ENCODE assay signal across 9 cellular contexts in genomic region chr9:36136894-36137391, GRCh38. TPM values are rescaled to one million over a fixed set of nuclear protein-coding genes. Genes with fewer than 3 reads are reported as not detected.
A peak's percentile ranks its signal among the peaks of the same experiment; 100 is the strongest.
DNase-seq lines count a peak whose midpoint lies in the region; ATAC-seq, FAIRE-seq and TF ChIP-seq lines count a peak whose summit lies in the region.
"Had no signal": no experiment of that assay in that cellular context is flagged by ENCODE, and none has a peak within 500 bp of the region (broad histone marks: within the 10 kb centered on the region; RNA-seq: fewer than 3 reads in every experiment).

No MANE protein-coding gene starts in this region.

- POLR2A ChIA-PET in A673 (lab: Charles Lee; ENCODE audit: low non-redundant PET), result interaction anchor here (0.8 kb wide), 1 partner anchor 62 kb away, joined by 3 read pairs; no protein-coding TSS in a partner anchor

- no TSS peak for BruUV-seq in A673 (replicated peaks; lab: Mats Ljungman, UMichigan)

- intact Hi-C loops in A673 (cut with micrococcal nuclease; ENCODE audit: unreplicated experiment), result no loop called here
- intact Hi-C loops in stomach (cut with DNase I; ENCODE audit: low total_unique reads), result no loop called here

- H3K4me3 ChIP-seq in A673 (ENCODE audit: low read depth, low read length, poor library complexity, severe bottlenecking) (peak overlapping the region; percentile 70), astrocyte of the cerebellum (ENCODE audit: low read depth, low read length) (peak overlapping the region; percentile 57), stomach (peak overlapping the region; percentile 77 to 82 (median 82))

- in situ Hi-C loops in astrocyte of the cerebellum (cut with HindIII; ENCODE audit: low sequenced_read_pairs), result no loop called here

- CTCF ChIA-PET in A673 (lab: Charles Lee), result no interaction called here

- no peak for FAIRE-seq in GM19239 (lab: Jason Lieb, UNC)
- FAIRE-seq: islet of Langerhans had no signal

- no peaks in the 10 kb centered on the region for H3K4me1 ChIP-seq in A673 (ENCODE audit: insufficient read depth, low read length, poor library complexity, severe bottlenecking)
- H3K4me1 ChIP-seq in stomach, result peaks cover 29 to 64% (median 57%) of the 10 kb centered on the region in 4 donors

- TF ChIP-seq POLR2A in stomach (IDR thresholded peaks at IDR 0.05), result no peak

- 0 to 1% (median 0%) methylated on average over 11 to 40 of the region's 40 CpGs for WGBS in stomach, 5 donors

- TF ChIP-seq CTCF in A673 (conservative IDR thresholded peaks at IDR 0.05; ENCODE audit: low read depth, low read length) (no peak), astrocyte of the cerebellum (IDR thresholded peaks at IDR 0.05; ENCODE audit: low read depth, low read length, missing control alignments) (no peak), stomach (IDR thresholded peaks at IDR 0.05) (no peak)

- DNase-seq in A673 (ENCODE audit: low spot score) (no peak), astrocyte of the cerebellum (ENCODE audit: low read depth) (no peak), kidney tubule cell (ENCODE audit: low spot score) (peak; percentile 17), stomach (no peak), AG08396 (ENCODE audit: low spot score) (no peak), GM19239 (ENCODE audit: insufficient read length, low spot score) (no peak)

- ATAC-seq in GM19043 (IDR thresholded peaks at IDR 0.05; ENCODE audit: low read depth, unreplicated experiment) (peak; percentile 26), HG03565 (IDR thresholded peaks at IDR 0.05; ENCODE audit: unreplicated experiment) (peak; percentile 33)

- H3K9me3 ChIP-seq in A673 (ENCODE audit: low read depth, low read length, poor library complexity, severe bottlenecking) (no peaks in the 10 kb centered on the region), stomach (no peaks in the 10 kb centered on the region)

- H3K27ac ChIP-seq in A673 (ENCODE audit: low read depth, low read length, poor library complexity, severe bottlenecking) (no peak overlapping the region), stomach (peak overlapping the region; percentile 67 to 90 (median 84))

- TF ChIP-seq EP300 in stomach (IDR thresholded peaks at IDR 0.05), result no peak

- H3K36me3 ChIP-seq in A673 (ENCODE audit: insufficient read depth, low read length, poor library complexity, severe bottlenecking) (no peaks in the 10 kb centered on the region), stomach (no peaks in the 10 kb centered on the region)

- H3K27me3 ChIP-seq in A673 (replicated peaks; ENCODE audit: insufficient read depth, low read depth, low read length, poor library complexity) (no peaks in the 10 kb centered on the region), stomach (peaks cover 0 to 6% (median 4%) of the 10 kb centered on the region in 3 donors)

RNA-seq across cellular contexts. Expression of gene GLIPR2, which starts 0.4 kb away (rescaled TPM):
- total RNA-seq in A673 (2021), result 5.0 and 6.9 TPM in 2 replicates
- total RNA-seq in stomach, result 10 to 100 TPM in 4 of 5 donors, 1 to 10 TPM in 1; 3.5 to 40.6 (median 33.5) TPM
- polyA plus RNA-seq in stomach, result 10 to 100 TPM; 22.0 to 37.9 (median 32.1) TPM

RNA-seq across cellular contexts. Expression of gene CCIN, which starts 32.2 kb away (rescaled TPM):
- not detected in 2 replicates for total RNA-seq in A673 (2021)
- total RNA-seq in stomach, result 1 to 10 TPM in 2 of 5 donors, under 1 TPM in 1, not detected in 2; 0.45 to 1.3 (median 1.2) TPM
- polyA plus RNA-seq in stomach, result under 1 TPM in 2 of 3 donors, not detected in 1; 0.08 to 0.31 TPM

RNA-seq across cellular contexts. Expression of gene CLTA, which starts 53.8 kb away (rescaled TPM):
- total RNA-seq in A673 (2021) (195 and 226 TPM in 2 replicates), stomach (100 to 1,000 TPM in 3 of 5 donors, 10 to 100 TPM in 2; 25.1 to 890 (median 117) TPM)
- 100 to 1,000 TPM; 164 to 322 (median 196) TPM for polyA plus RNA-seq in stomach
